8 cellular contexts compared by ENCODE assay signal in the genomic region with DNA sequence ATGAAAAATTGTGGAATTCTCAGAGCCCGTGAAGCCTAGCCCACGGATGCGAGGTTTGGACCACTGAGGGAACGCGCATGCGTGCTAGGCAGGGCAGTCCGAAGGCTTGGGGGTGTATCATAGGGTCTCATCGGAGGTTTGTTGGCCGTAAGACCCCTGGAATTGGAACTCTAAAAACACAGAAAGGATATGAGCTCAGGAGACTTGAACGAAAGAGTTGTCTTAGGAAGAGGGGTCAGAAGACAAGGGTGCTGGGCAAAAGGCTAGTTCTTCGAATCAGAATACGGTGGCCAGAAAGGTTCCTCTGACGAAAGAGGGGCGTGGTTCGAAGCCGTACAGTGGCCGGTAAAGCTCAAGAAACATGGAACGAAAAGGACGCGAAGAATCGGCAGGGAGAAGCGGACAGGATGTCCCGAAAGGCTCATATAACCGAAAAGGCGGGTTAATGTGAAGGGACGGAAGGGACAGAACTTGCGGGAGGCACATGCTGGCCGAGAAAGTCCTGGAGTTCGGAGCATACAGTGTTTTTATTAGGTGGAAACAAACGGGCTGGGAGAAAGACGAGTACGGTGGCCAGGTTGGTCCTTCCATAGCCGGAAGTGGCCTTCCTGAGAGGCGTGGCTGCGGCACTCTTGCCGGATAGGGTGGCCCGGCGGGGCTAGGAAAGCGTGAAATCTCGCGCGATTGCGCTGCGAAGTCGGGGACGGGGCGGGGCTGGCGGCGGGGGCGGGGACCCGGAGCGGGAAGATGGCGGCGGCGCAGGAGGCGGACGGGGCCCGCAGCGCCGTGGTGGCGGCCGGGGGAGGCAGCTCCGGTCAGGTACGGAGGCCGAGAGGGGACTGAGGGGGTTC.
DNase-seq lines count a peak whose midpoint lies in the region; ATAC-seq and TF ChIP-seq lines count a peak whose summit lies in the region.

A gene with protein sequence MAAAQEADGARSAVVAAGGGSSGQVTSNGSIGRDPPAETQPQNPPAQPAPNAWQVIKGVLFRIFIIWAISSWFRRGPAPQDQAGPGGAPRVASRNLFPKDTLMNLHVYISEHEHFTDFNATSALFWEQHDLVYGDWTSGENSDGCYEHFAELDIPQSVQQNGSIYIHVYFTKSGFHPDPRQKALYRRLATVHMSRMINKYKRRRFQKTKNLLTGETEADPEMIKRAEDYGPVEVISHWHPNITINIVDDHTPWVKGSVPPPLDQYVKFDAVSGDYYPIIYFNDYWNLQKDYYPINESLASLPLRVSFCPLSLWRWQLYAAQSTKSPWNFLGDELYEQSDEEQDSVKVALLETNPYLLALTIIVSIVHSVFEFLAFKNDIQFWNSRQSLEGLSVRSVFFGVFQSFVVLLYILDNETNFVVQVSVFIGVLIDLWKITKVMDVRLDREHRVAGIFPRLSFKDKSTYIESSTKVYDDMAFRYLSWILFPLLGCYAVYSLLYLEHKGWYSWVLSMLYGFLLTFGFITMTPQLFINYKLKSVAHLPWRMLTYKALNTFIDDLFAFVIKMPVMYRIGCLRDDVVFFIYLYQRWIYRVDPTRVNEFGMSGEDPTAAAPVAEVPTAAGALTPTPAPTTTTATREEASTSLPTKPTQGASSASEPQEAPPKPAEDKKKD (plus strand): TSS at position 732 of the 851 bp plus-strand sequence. CDS start 16 bp downstream, at position 748.

- peak; percentile 92 for TF ChIP-seq POLR2A in GM19099 (IDR thresholded peaks at IDR 0.05; ENCODE audit: extremely low read depth, insufficient read length, low read depth)

- peaks cover 47% of the 10 kb centered on the region for H3K4me1 Mint-ChIP-seq in central memory CD8-positive, alpha-beta T cell

- peak; percentile 67 for ATAC-seq in HG03378 (IDR thresholded peaks at IDR 0.05; ENCODE audit: unreplicated experiment)
- ATAC-seq in activated CD4-positive, CD25-positive, alpha-beta regulatory T cell treated with anti-CD3 and anti-CD28 coated beads, Interleukin-2, amount 50 U/mL, for 24 hours: peak; percentile 95 to 96
- peak; percentile 97 for ATAC-seq in central memory CD8-positive, alpha-beta T cell (replicated peaks; ENCODE audit: extremely low read depth, poor library complexity, severe bottlenecking)

- H3K27ac Mint-ChIP-seq in central memory CD8-positive, alpha-beta T cell (ENCODE audit: low read depth): peak within 1 kb of the TSS; percentile 92

- H3K4me3 Mint-ChIP-seq in central memory CD8-positive, alpha-beta T cell: peak within 1 kb of the TSS; percentile 91

- no peaks in the 10 kb centered on the region for H3K27me3 Mint-ChIP-seq in central memory CD8-positive, alpha-beta T cell

- peaks cover 24% of the 10 kb centered on the region for H3K36me3 Mint-ChIP-seq in central memory CD8-positive, alpha-beta T cell (ENCODE audit: insufficient read depth)

- H3K9me3 Mint-ChIP-seq in central memory CD8-positive, alpha-beta T cell: no peaks in the 10 kb centered on the region

- DNase-seq in AG20443 (ENCODE audit: low spot score): peak; percentile 98
- peak; percentile 92 for DNase-seq in NCI-H446 treated with DMSO at 0.1 percent for 48 hours (lab: John Stamatoyannopoulos, UW)
- DNase-seq in central memory CD8-positive, alpha-beta T cell (ENCODE audit: low spot score in 2 of 2): peak; percentile 90 to 92
- DNase-seq in iris pigment epithelial cell (ENCODE audit: low read depth): peak; percentile 97
- peak; percentile 92 to 97 for DNase-seq in stimulated activated CD4-positive, alpha-beta T cell treated with anti-CD3 and anti-CD28 coated beads, Interleukin-12 subunit alpha, Interleukin-12 subunit beta, amount 100 ng/mL, for 24 hours (ENCODE audit: low read depth in 2 of 2)

Comparison
In these comparisons a context has a peak if more than half of its experiments do, and no peak if none do; other contexts are left out.
1. Peak in every context shown above with its lines: DNase-seq and ATAC-seq.